In genomic region chr4:38189445-38189844, GRCh38 we compare ENCODE assay signal across 8 cellular contexts.
DNase-seq lines count a peak whose midpoint lies in the region; ATAC-seq and TF ChIP-seq lines count a peak whose summit lies in the region.

No MANE protein-coding gene starts in this region.

- no peaks in the 10 kb centered on the region for H3K36me3 ChIP-seq in stomach smooth muscle (ENCODE audit: control insufficient read depth in 2 of 2, insufficient read depth in 2 of 2, low read length in 2 of 2)

- ATAC-seq in GM18907 (IDR thresholded peaks at IDR 0.05; ENCODE audit: unreplicated experiment) (no peak), GM21390 (IDR thresholded peaks at IDR 0.05; ENCODE audit: unreplicated experiment) (no peak), GM18520 (IDR thresholded peaks at IDR 0.05; ENCODE audit: unreplicated experiment) (no peak)

- no peak overlapping the region for H3K9ac ChIP-seq in stomach smooth muscle (ENCODE audit: low read length in 2 of 2)

- H3K27ac ChIP-seq in stomach smooth muscle (ENCODE audit: low read length): peak overlapping the region; percentile 6

- H3K4me1 ChIP-seq in stomach smooth muscle (ENCODE audit: control insufficient read depth, insufficient read depth, low read length): peaks cover 25% of the 10 kb centered on the region

- H3K27me3 ChIP-seq in stomach smooth muscle (ENCODE audit: control insufficient read depth in 1 of 2, insufficient read depth in 2 of 2, low read length in 2 of 2): no peaks in the 10 kb centered on the region

- peak; percentile 31 for DNase-seq in activated T-cell treated with anti-CD3 and anti-CD28 coated beads for 48 hours (ENCODE audit: low read depth)
- no peak for DNase-seq in activated T-cell treated with anti-CD3 and anti-CD28 coated beads for 4 hours
- peak; percentile 53 to 76 for DNase-seq in SW 1271 (lab: John Stamatoyannopoulos, UW)
- peak; percentile 82 for DNase-seq in fibroblast of villous mesenchyme (ENCODE audit: low read depth)

- H3K4me3 ChIP-seq in fibroblast of villous mesenchyme (ENCODE audit: low read depth, low read length) (no peak overlapping the region), stomach smooth muscle (ENCODE audit: low read length in 2 of 2) (no peak overlapping the region)

- H3K9me3 ChIP-seq in stomach smooth muscle (ENCODE audit: control insufficient read depth in 2 of 2, low read length in 2 of 2): no peaks in the 10 kb centered on the region

- TF ChIP-seq CTCF in fibroblast of villous mesenchyme (IDR thresholded peaks at IDR 0.05; ENCODE audit: insufficient read depth, low read depth, low read length): no peak
